1 cellular context compared by ENCODE assay signal in the genomic region with DNA sequence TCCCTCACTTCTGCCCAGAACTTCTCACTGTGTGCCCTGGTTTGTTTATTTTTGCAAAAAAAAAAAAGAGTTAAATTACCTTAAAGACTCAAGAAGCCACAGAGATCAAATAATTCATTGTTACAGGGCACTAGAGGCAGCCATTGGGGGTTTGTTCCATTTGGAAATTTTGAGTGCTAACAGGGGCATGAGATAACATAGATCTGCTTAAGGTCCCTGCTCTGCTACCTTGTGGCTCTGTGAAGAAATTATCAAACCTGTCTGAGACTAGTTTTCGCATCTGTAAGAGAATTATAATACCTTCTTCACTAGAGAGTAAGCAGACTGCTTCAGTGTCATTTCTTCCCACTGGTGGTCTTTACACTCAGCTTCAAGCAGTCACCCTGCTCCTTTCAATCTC.
TF ChIP-seq lines count a peak whose summit lies in the region.

No MANE protein-coding gene starts in this region.

TF ChIP-seq in H1, 55 proteins besides CTCF, POLR2A, EP300 and RAD21:
- TF ChIP-seq SP2 (IDR thresholded peaks at IDR 0.05; ENCODE audit: low read length) (no peak), HDAC6 (IDR thresholded peaks at IDR 0.05; ENCODE audit: low read depth, low read length) (no peak), SIRT6 (IDR thresholded peaks at IDR 0.05; ENCODE audit: low read length) (no peak), SP4 (IDR thresholded peaks at IDR 0.05; ENCODE audit: low read length) (no peak), HDAC2 (IDR thresholded peaks at IDR 0.05; ENCODE audit: borderline replicate concordance in 1 of 2, low read depth in 2 of 2, low read length in 2 of 2) (no peak), CREB1 (IDR thresholded peaks at IDR 0.05) (no peak), SRF (IDR thresholded peaks at IDR 0.05; ENCODE audit: low read depth, low read length) (no peak), BRCA1 (IDR thresholded peaks at IDR 0.05; ENCODE audit: low read depth, low read length) (no peak), GTF2F1 (IDR thresholded peaks at IDR 0.05; ENCODE audit: borderline replicate concordance, low read depth, low read length) (no peak), RNF2 (IDR thresholded peaks at IDR 0.05; ENCODE audit: borderline replicate concordance, low read depth, low read length, missing control alignments, poor library complexity, severe bottlenecking) (no peak), RXRA (IDR thresholded peaks at IDR 0.05; ENCODE audit: insufficient read depth, low read depth, low read length) (no peak), EZH2 (IDR thresholded peaks at IDR 0.05; ENCODE audit: low read depth, low read length, severe bottlenecking) (no peak), CBX8 (IDR thresholded peaks at IDR 0.05; ENCODE audit: borderline replicate concordance, low read depth, low read length) (no peak), NRF1 (IDR thresholded peaks at IDR 0.05; ENCODE audit: low read depth, low read length) (no peak), POLR2AphosphoS5 (IDR thresholded peaks at IDR 0.05; ENCODE audit: low read depth, low read length) (no peak), KDM5A (IDR thresholded peaks at IDR 0.05; ENCODE audit: low read length) (no peak), RBBP5 (IDR thresholded peaks at IDR 0.05; ENCODE audit: borderline replicate concordance, low read depth, low read length) (no peak), FOSL1 (IDR thresholded peaks at IDR 0.05; ENCODE audit: insufficient read depth, low read depth, low read length) (no peak), CHD1 (IDR thresholded peaks at IDR 0.05; ENCODE audit: low read depth, low read length) (no peak)
- TF ChIP-seq, protein P1, sequence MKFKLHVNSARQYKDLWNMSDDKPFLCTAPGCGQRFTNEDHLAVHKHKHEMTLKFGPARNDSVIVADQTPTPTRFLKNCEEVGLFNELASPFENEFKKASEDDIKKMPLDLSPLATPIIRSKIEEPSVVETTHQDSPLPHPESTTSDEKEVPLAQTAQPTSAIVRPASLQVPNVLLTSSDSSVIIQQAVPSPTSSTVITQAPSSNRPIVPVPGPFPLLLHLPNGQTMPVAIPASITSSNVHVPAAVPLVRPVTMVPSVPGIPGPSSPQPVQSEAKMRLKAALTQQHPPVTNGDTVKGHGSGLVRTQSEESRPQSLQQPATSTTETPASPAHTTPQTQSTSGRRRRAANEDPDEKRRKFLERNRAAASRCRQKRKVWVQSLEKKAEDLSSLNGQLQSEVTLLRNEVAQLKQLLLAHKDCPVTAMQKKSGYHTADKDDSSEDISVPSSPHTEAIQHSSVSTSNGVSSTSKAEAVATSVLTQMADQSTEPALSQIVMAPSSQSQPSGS (IDR thresholded peaks at IDR 0.05; ENCODE audit: low read length): no peak
